8 cellular contexts compared by ENCODE assay signal in genomic region chr7:130901209-130901783, GRCh38.
DNase-seq lines count a peak whose midpoint lies in the region; ATAC-seq and TF ChIP-seq lines count a peak whose summit lies in the region.

No MANE protein-coding gene starts in this region.

- no peaks in the 10 kb centered on the region for H3K27me3 ChIP-seq in smooth muscle cell (ENCODE audit: low read depth)

- DNase-seq in stimulated activated naive CD8-positive, alpha-beta T cell treated with anti-CD3 and anti-CD28 coated beads, Interleukin-15, Interleukin-2, amounts not matched to agents 100 U/mL and 50 U/mL, for 24 hours = no peak
- peak; percentile 44 for DNase-seq in iPS-NIHi7 (ENCODE audit: extremely low spot score)
- DNase-seq in smooth muscle cell (lab: John Stamatoyannopoulos, UW; ENCODE audit: unreplicated experiment) = peak; percentile 44
- no peak for DNase-seq in KG1 (lab: John Stamatoyannopoulos, UW)
- no peak for DNase-seq in NCI-H1105 treated with DMSO at 0.1 percent for 48 hours (lab: John Stamatoyannopoulos, UW)

- no peaks in the 10 kb centered on the region for H4K20me1 ChIP-seq in smooth muscle cell (ENCODE audit: low read depth)

- 22% methylated on average over 17 of the region's 17 CpGs for WGBS in smooth muscle cell (ENCODE audit: low lambda C conversion rate)

- H3F3A ChIP-seq in smooth muscle cell (ENCODE audit: low read depth) = peaks cover 30% of the 10 kb centered on the region

- peaks cover 28% of the 10 kb centered on the region for H3K4me1 ChIP-seq in smooth muscle cell (ENCODE audit: low read depth)

- H3K4me2 ChIP-seq in smooth muscle cell = peak overlapping the region; percentile 55

- H3K9me3 Mint-ChIP-seq in stimulated activated naive CD8-positive, alpha-beta T cell treated with anti-CD3 and anti-CD28 coated beads, Interleukin-15, Interleukin-2, amounts not matched to agents 100 ng/mL and 50 ng/mL, for 24 hours = no peaks in the 10 kb centered on the region

- H2AFZ ChIP-seq in smooth muscle cell (ENCODE audit: low read depth) = no peak overlapping the region

- H3K79me2 ChIP-seq in smooth muscle cell (ENCODE audit: low read depth) = peaks cover 50% of the 10 kb centered on the region

- no peak overlapping the region for H3K4me3 ChIP-seq in smooth muscle cell

- H3K27ac ChIP-seq in angular gyrus (ENCODE audit: low read depth, low read length) (peak overlapping the region; percentile 47), smooth muscle cell (ENCODE audit: low read depth) (peak overlapping the region; percentile 99)

- H3K36me3 Mint-ChIP-seq in stimulated activated naive CD8-positive, alpha-beta T cell treated with anti-CD3 and anti-CD28 coated beads, Interleukin-15, Interleukin-2, amounts not matched to agents 100 ng/mL and 50 ng/mL, for 24 hours (ENCODE audit: low read depth) = peaks cover 94% of the 10 kb centered on the region

- H3K27ac Mint-ChIP-seq in stimulated activated naive CD8-positive, alpha-beta T cell treated with anti-CD3 and anti-CD28 coated beads, Interleukin-15, Interleukin-2, amounts not matched to agents 100 ng/mL and 50 ng/mL, for 24 hours = peak overlapping the region; percentile 83

- no peak for ATAC-seq in stimulated activated naive CD8-positive, alpha-beta T cell treated with anti-CD3 and anti-CD28 coated beads, Interleukin-15, Interleukin-2, amounts not matched to agents 100 U/mL and 50 U/mL, for 24 hours
- ATAC-seq in GM21360 (IDR thresholded peaks at IDR 0.05; ENCODE audit: unreplicated experiment) = no peak

- H3K4me1 Mint-ChIP-seq in stimulated activated naive CD8-positive, alpha-beta T cell treated with anti-CD3 and anti-CD28 coated beads, Interleukin-15, Interleukin-2, amounts not matched to agents 100 ng/mL and 50 ng/mL, for 24 hours (ENCODE audit: low read depth) = peaks cover 99% of the 10 kb centered on the region

- TF ChIP-seq CTCF in smooth muscle cell (IDR thresholded peaks at IDR 0.05; ENCODE audit: borderline replicate concordance, insufficient read depth, poor library complexity, severe bottlenecking) = no peak

- H3K9me3 ChIP-seq in smooth muscle cell (replicated peaks; ENCODE audit: low read depth) = no peaks in the 10 kb centered on the region

- peak overlapping the region; percentile 95 for H3K9ac ChIP-seq in smooth muscle cell (ENCODE audit: low read depth)

- peaks cover 5% of the 10 kb centered on the region for H3K36me3 ChIP-seq in smooth muscle cell (ENCODE audit: low read depth)

- no peaks in the 10 kb centered on the region for H3K27me3 Mint-ChIP-seq in stimulated activated naive CD8-positive, alpha-beta T cell treated with anti-CD3 and anti-CD28 coated beads, Interleukin-15, Interleukin-2, amounts not matched to agents 100 ng/mL and 50 ng/mL, for 24 hours

- peak overlapping the region; percentile 57 for H3K4me3 Mint-ChIP-seq in stimulated activated naive CD8-positive, alpha-beta T cell treated with anti-CD3 and anti-CD28 coated beads, Interleukin-15, Interleukin-2, amounts not matched to agents 100 ng/mL and 50 ng/mL, for 24 hours

Comparison
In these comparisons a context has a peak if more than half of its experiments do, and no peak if none do; other contexts are left out.
1. DNase-seq: peak in iPS-NIHi7 (single experiment) and smooth muscle cell (single experiment); none in stimulated activated naive CD8-positive, alpha-beta T cell treated with anti-CD3 and anti-CD28 coated beads, Interleukin-15, Interleukin-2, amounts not matched to agents 100 U/mL and 50 U/mL, for 24 hours (single experiment), KG1 (single experiment) and NCI-H1105 treated with DMSO at 0.1 percent for 48 hours (single experiment).